ENCODE assay signal across 2 cellular contexts in genomic region chr3:52531636-52532516, GRCh38.
TF ChIP-seq lines count a peak whose summit lies in the region.

No MANE protein-coding gene starts in this region.

TF ChIP-seq in GM23338, 12 proteins besides CTCF, POLR2A, EP300 and RAD21 (continued from another document):
- TF ChIP-seq EZH2 (IDR thresholded peaks at IDR 0.05; ENCODE audit: low read depth, unreplicated experiment) (no peak), POLR2AphosphoS5 (IDR thresholded peaks at IDR 0.05; ENCODE audit: low read depth) (no peak), ZNF462 (CRISPR knock-in tag; IDR thresholded peaks at IDR 0.05) (no peak), ETS1 (IDR thresholded peaks at IDR 0.05) (no peak), NANOG (IDR thresholded peaks at IDR 0.05; ENCODE audit: borderline replicate concordance) (no peak), STAT1 (IDR thresholded peaks at IDR 0.05; ENCODE audit: unreplicated experiment) (no peak), ZNF114 (CRISPR knock-in tag; IDR thresholded peaks at IDR 0.05) (no peak), CREB1 (CRISPR knock-in tag; IDR thresholded peaks at IDR 0.05; ENCODE audit: low read depth) (no peak)

TF ChIP-seq in WTC11, 78 proteins besides CTCF, POLR2A, EP300 and RAD21 (continued from another document):
- TF ChIP-seq ERG (CRISPR knock-in tag; IDR thresholded peaks at IDR 0.05) (no peak), ZNF671 (CRISPR knock-in tag; IDR thresholded peaks at IDR 0.05) (no peak), GABPB1 (CRISPR knock-in tag; IDR thresholded peaks at IDR 0.05) (no peak), CREB1 (CRISPR knock-in tag; IDR thresholded peaks at IDR 0.05) (no peak), ELF4 (CRISPR knock-in tag; IDR thresholded peaks at IDR 0.05; ENCODE audit: low read depth) (no peak), EMX1 (CRISPR knock-in tag; IDR thresholded peaks at IDR 0.05) (no peak), FOXP4 (CRISPR knock-in tag; IDR thresholded peaks at IDR 0.05) (no peak), USF1 (CRISPR knock-in tag; IDR thresholded peaks at IDR 0.05) (no peak), E2F4 (CRISPR knock-in tag; IDR thresholded peaks at IDR 0.05; ENCODE audit: borderline replicate concordance, low read depth) (no peak)
